6 cellular contexts compared by ENCODE assay signal in genomic region chr6:31864123-31864562, GRCh38. TPM values are rescaled to one million over a fixed set of nuclear protein-coding genes. Genes with fewer than 3 reads are reported as not detected.
DNase-seq lines count a peak whose midpoint lies in the region; ATAC-seq and TF ChIP-seq lines count a peak whose summit lies in the region.
"Not testable (repeated sequence)": the region's sequence is repeated elsewhere in the genome, so short reads cannot be mapped to it uniquely, and the experiment has no call there.

No MANE protein-coding gene starts in this region.

- peaks cover 4 to 37% (median 18%) of the 10 kb centered on the region in 4 donors for H3K4me1 Mint-ChIP-seq in CD4-positive, CD25-positive, alpha-beta regulatory T cell
- peaks cover 21% of the 10 kb centered on the region for H3K4me1 Mint-ChIP-seq in activated naive CD4-positive, alpha-beta T cell treated with anti-CD3 and anti-CD28 coated beads, Interleukin-2, amount 50 U/mL, for 24 hours
- peaks cover 20 to 42% of the 10 kb centered on the region in 2 donors for H3K4me1 Mint-ChIP-seq in stimulated activated naive B cell treated with anti-CD40 and anti-IgM and Interleukin-4, amounts not matched to agents 10 μg/mL and 1 μg/mL and 100 μg/mL, for 72 hours

- peak overlapping the region; percentile 79 for H3K4me2 ChIP-seq in OCI-LY1 (ENCODE audit: low read length)

- WGBS in esophagus squamous epithelium, 2 donors, result 9 to 11% methylated on average over 12 to 16 of the region's 16 CpGs

- not testable (repeated sequence) for H3K27me3 Mint-ChIP-seq in CD4-positive, CD25-positive, alpha-beta regulatory T cell; activated naive CD4-positive, alpha-beta T cell treated with anti-CD3 and anti-CD28 coated beads, Interleukin-2, amount 50 U/mL, for 24 hours; stimulated activated naive B cell treated with anti-CD40 and anti-IgM and Interleukin-4, amounts not matched to agents 10 μg/mL and 1 μg/mL and 100 μg/mL, for 72 hours

- TF ChIP-seq POLR2A in esophagus squamous epithelium (IDR thresholded peaks at IDR 0.05), result not testable (repeated sequence)

- not testable (repeated sequence) for H3K27me3 ChIP-seq in CD4-positive, CD25-positive, alpha-beta regulatory T cell (ENCODE audit: control insufficient read depth, insufficient read depth, low read length); OCI-LY1 (ENCODE audit: insufficient read depth, low read length); esophagus squamous epithelium; mucosa of rectum (ENCODE audit: control insufficient read depth in 2 of 2, insufficient read depth in 2 of 2, low read length in 2 of 2)

- H3K79me2 ChIP-seq in OCI-LY1 (ENCODE audit: insufficient read depth, low read length), result not testable (repeated sequence)

- peak overlapping the region; percentile 72 for H3K4me3 ChIP-seq in CD4-positive, CD25-positive, alpha-beta regulatory T cell (ENCODE audit: low read depth, low read length)
- H3K4me3 ChIP-seq in OCI-LY1 (ENCODE audit: low read depth, low read length, poor library complexity, severe bottlenecking), result peak overlapping the region; percentile 78
- H3K4me3 ChIP-seq in esophagus squamous epithelium, result peak overlapping the region; percentile 22 to 95 (median 77)
- H3K4me3 ChIP-seq in mucosa of rectum (ENCODE audit: low read length in 2 of 2), result peak overlapping the region; percentile 68 to 73

- not testable (repeated sequence) for TF ChIP-seq CTCF in OCI-LY1 (IDR thresholded peaks at IDR 0.05; ENCODE audit: low read length)
- peak in 1 of 6 experiments; percentile 2 for TF ChIP-seq CTCF in esophagus squamous epithelium (IDR thresholded peaks at IDR 0.05)

- not testable (repeated sequence) for H4K20me1 ChIP-seq in OCI-LY1 (ENCODE audit: insufficient read depth, low read length)

- peak overlapping the region; percentile 72 for H3K9ac ChIP-seq in OCI-LY1 (ENCODE audit: low read length)
- not testable (repeated sequence) for H3K9ac ChIP-seq in mucosa of rectum (ENCODE audit: low read depth in 1 of 2, low read length in 2 of 2)

- peaks cover 11% of the 10 kb centered on the region for H3K36me3 ChIP-seq in CD4-positive, CD25-positive, alpha-beta regulatory T cell (ENCODE audit: control insufficient read depth, insufficient read depth, low read length)
- H3K36me3 ChIP-seq in OCI-LY1 (ENCODE audit: insufficient read depth, low read length), result peaks cover 20% of the 10 kb centered on the region
- peaks cover 8 to 23% (median 11%) of the 10 kb centered on the region in 3 donors for H3K36me3 ChIP-seq in esophagus squamous epithelium
- H3K36me3 ChIP-seq in mucosa of rectum (ENCODE audit: control insufficient read depth in 2 of 2, insufficient read depth in 2 of 2, low read length in 2 of 2), result peaks cover 49 to 50% of the 10 kb centered on the region in 2 donors

- peak overlapping the region; percentile 35 to 96 (median 90) for H3K4me3 Mint-ChIP-seq in CD4-positive, CD25-positive, alpha-beta regulatory T cell
- H3K4me3 Mint-ChIP-seq in activated naive CD4-positive, alpha-beta T cell treated with anti-CD3 and anti-CD28 coated beads, Interleukin-2, amount 50 U/mL, for 24 hours, result peak overlapping the region; percentile 97
- H3K4me3 Mint-ChIP-seq in stimulated activated naive B cell treated with anti-CD40 and anti-IgM and Interleukin-4, amounts not matched to agents 10 μg/mL and 1 μg/mL and 100 μg/mL, for 72 hours, result peak overlapping the region; percentile 94 to 96

- not testable (repeated sequence) for H2AFZ ChIP-seq in OCI-LY1 (ENCODE audit: low read length)

- ATAC-seq in CD4-positive, CD25-positive, alpha-beta regulatory T cell (ENCODE audit: low read depth in 2 of 2); stimulated activated naive B cell treated with anti-CD40 and anti-IgM and Interleukin-4, amounts not matched to agents 10 μg/mL and 1 μg/mL and 100 μg/mL, for 72 hours (replicated peaks): not testable (repeated sequence)

- not testable (repeated sequence) for DNase-seq in CD4-positive, CD25-positive, alpha-beta regulatory T cell; esophagus squamous epithelium (lab: John Stamatoyannopoulos, UW); stimulated activated naive B cell treated with anti-CD40 and anti-IgM and Interleukin-4, amounts not matched to agents 10 μg/mL and 1 μg/mL and 100 μg/mL, for 72 hours

- H3K9me3 Mint-ChIP-seq in CD4-positive, CD25-positive, alpha-beta regulatory T cell; activated naive CD4-positive, alpha-beta T cell treated with anti-CD3 and anti-CD28 coated beads, Interleukin-2, amount 50 U/mL, for 24 hours; stimulated activated naive B cell treated with anti-CD40 and anti-IgM and Interleukin-4, amounts not matched to agents 10 μg/mL and 1 μg/mL and 100 μg/mL, for 72 hours: not testable (repeated sequence)

- H3K9me2 ChIP-seq in OCI-LY1 (ENCODE audit: low read depth, low read length), result not testable (repeated sequence)

- peaks cover 11% of the 10 kb centered on the region for H3K36me3 Mint-ChIP-seq in CD4-positive, CD25-positive, alpha-beta regulatory T cell
- H3K36me3 Mint-ChIP-seq in activated naive CD4-positive, alpha-beta T cell treated with anti-CD3 and anti-CD28 coated beads, Interleukin-2, amount 50 U/mL, for 24 hours, result not testable (repeated sequence)
- H3K36me3 Mint-ChIP-seq in stimulated activated naive B cell treated with anti-CD40 and anti-IgM and Interleukin-4, amounts not matched to agents 10 μg/mL and 1 μg/mL and 100 μg/mL, for 72 hours, result peaks cover 14 to 26% of the 10 kb centered on the region in 2 donors

- not testable (repeated sequence) for H3F3A ChIP-seq in OCI-LY1 (ENCODE audit: insufficient read depth, low read length)

- H3K4me1 ChIP-seq in CD4-positive, CD25-positive, alpha-beta regulatory T cell (ENCODE audit: control insufficient read depth, insufficient read depth, low read length, poor library complexity, severe bottlenecking), result peaks cover 22% of the 10 kb centered on the region
- H3K4me1 ChIP-seq in OCI-LY1 (ENCODE audit: insufficient read depth, low read length, severe bottlenecking) (peaks cover 26% of the 10 kb centered on the region), esophagus squamous epithelium (peaks cover 7 to 43% (median 19%) of the 10 kb centered on the region in 3 donors)
- not testable (repeated sequence) for H3K4me1 ChIP-seq in mucosa of rectum (ENCODE audit: control insufficient read depth in 2 of 2, insufficient read depth in 2 of 2, low read length in 2 of 2)

- peak overlapping the region; percentile 89 for H3K27ac ChIP-seq in CD4-positive, CD25-positive, alpha-beta regulatory T cell (ENCODE audit: insufficient read depth, low read length, poor library complexity, severe bottlenecking)
- not testable (repeated sequence) for H3K27ac ChIP-seq in OCI-LY1 (ENCODE audit: low read depth, low read length, poor library complexity, severe bottlenecking); mucosa of rectum (ENCODE audit: low read depth in 2 of 2, low read length in 2 of 2)
- peak overlapping the region; percentile 65 to 92 (median 88) for H3K27ac ChIP-seq in esophagus squamous epithelium

- intact Hi-C loops in esophagus squamous epithelium (cut with DNase I), result not testable (repeated sequence)

- not testable (repeated sequence) for H3K9me3 ChIP-seq in CD4-positive, CD25-positive, alpha-beta regulatory T cell (ENCODE audit: control insufficient read depth in 2 of 2, low read length in 2 of 2); OCI-LY1 (ENCODE audit: low read length); esophagus squamous epithelium; mucosa of rectum (ENCODE audit: control insufficient read depth in 2 of 2, low read length in 2 of 2)

- peak overlapping the region; percentile 20 to 91 (median 46) for H3K27ac Mint-ChIP-seq in CD4-positive, CD25-positive, alpha-beta regulatory T cell
- peak overlapping the region; percentile 85 for H3K27ac Mint-ChIP-seq in activated naive CD4-positive, alpha-beta T cell treated with anti-CD3 and anti-CD28 coated beads, Interleukin-2, amount 50 U/mL, for 24 hours
- peak overlapping the region; percentile 97 for H3K27ac Mint-ChIP-seq in stimulated activated naive B cell treated with anti-CD40 and anti-IgM and Interleukin-4, amounts not matched to agents 10 μg/mL and 1 μg/mL and 100 μg/mL, for 72 hours

RNA-seq across cellular contexts. Expression of gene NEU1, which starts 1.5 kb away (rescaled TPM):
- 29.1 TPM for total RNA-seq in CD4-positive, CD25-positive, alpha-beta regulatory T cell
- 10 to 100 TPM; 26.4 to 32.4 (median 29.7) TPM for polyA plus RNA-seq in CD4-positive, CD25-positive, alpha-beta regulatory T cell
- 10 to 100 TPM; 13.6 to 23.6 (median 17.3) TPM for total RNA-seq in esophagus squamous epithelium

RNA-seq across cellular contexts. Expression of gene SLC44A4, which starts 14.7 kb away (rescaled TPM):
- 1.0 TPM for total RNA-seq in CD4-positive, CD25-positive, alpha-beta regulatory T cell
- not detected for polyA plus RNA-seq in CD4-positive, CD25-positive, alpha-beta regulatory T cell
- 1 to 10 TPM in 2 of 4 donors, under 1 TPM in 1, not detected in 1; 0.38 to 3.6 (median 1.3) TPM for total RNA-seq in esophagus squamous epithelium

RNA-seq across cellular contexts. Expression of gene EHMT2, which starts 33.4 kb away (rescaled TPM):
- 46.4 TPM for total RNA-seq in CD4-positive, CD25-positive, alpha-beta regulatory T cell
- polyA plus RNA-seq in CD4-positive, CD25-positive, alpha-beta regulatory T cell, result 10 to 100 TPM; 29.4 to 33.5 (median 31.9) TPM
- total RNA-seq in esophagus squamous epithelium, result 10 to 100 TPM; 23.4 to 34.5 (median 27.4) TPM

RNA-seq across cellular contexts. Expression of gene HSPA1B, which starts 36.6 kb away (rescaled TPM):
- total RNA-seq in CD4-positive, CD25-positive, alpha-beta regulatory T cell, result 27.3 TPM
- 1 to 10 TPM; 2.3 to 6.8 (median 3.0) TPM for polyA plus RNA-seq in CD4-positive, CD25-positive, alpha-beta regulatory T cell
- 100 to 1,000 TPM; 209 to 553 (median 252) TPM for total RNA-seq in esophagus squamous epithelium

RNA-seq across cellular contexts. Expression of gene ZBTB12, which starts 37.7 kb away (rescaled TPM):
- total RNA-seq in CD4-positive, CD25-positive, alpha-beta regulatory T cell, result 0.20 TPM
- not detected for polyA plus RNA-seq in CD4-positive, CD25-positive, alpha-beta regulatory T cell
- total RNA-seq in esophagus squamous epithelium, result 1 to 10 TPM in 2 of 4 donors, under 1 TPM in 2; 0.83 to 2.8 (median 1.0) TPM

Comparison
In these comparisons a context has a peak if more than half of its experiments do, and no peak if none do; other contexts are left out.
1. H3K27ac Mint-ChIP-seq: peak in every context shown above with its lines; median percentile 97 in stimulated activated naive B cell treated with anti-CD40 and anti-IgM and Interleukin-4, amounts not matched to agents 10 μg/mL and 1 μg/mL and 100 μg/mL, for 72 hours; 85 in activated naive CD4-positive, alpha-beta T cell treated with anti-CD3 and anti-CD28 coated beads, Interleukin-2, amount 50 U/mL, for 24 hours; 46 in CD4-positive, CD25-positive, alpha-beta regulatory T cell.